Comparison of ENCODE assay signal across 8 cellular contexts in genomic region chr9:136849960-136850865, GRCh38. TPM values are rescaled to one million over a fixed set of nuclear protein-coding genes. Genes with fewer than 3 reads are reported as not detected.
A peak's percentile ranks its signal among the peaks of the same experiment; 100 is the strongest.
DNase-seq lines count a peak whose midpoint lies in the region; ATAC-seq and TF ChIP-seq lines count a peak whose summit lies in the region.

No MANE protein-coding gene starts in this region.

- peaks cover 19% of the 10 kb centered on the region for H3K4me1 Mint-ChIP-seq in activated T-cell treated with anti-CD3 and anti-CD28 coated beads, Interleukin-2, amount 50 U/mL, for 24 hours (ENCODE audit: low read depth)
- H3K4me1 Mint-ChIP-seq in brain: peaks cover 5% of the 10 kb centered on the region

- ATAC-seq in lower lobe of right lung: no peak

- intact Hi-C loops in lower lobe of right lung (cut with DNase I): no loop called here
- intact Hi-C loops in transverse colon (cut with DNase I; ENCODE audit: low total_unique reads): no loop called here

- H3K4me3 ChIP-seq in lower lobe of right lung: peak overlapping the region; percentile 94
- H3K4me3 ChIP-seq in transverse colon: peak overlapping the region; percentile 55 to 70 (median 66)

- H3K9me3 Mint-ChIP-seq in activated T-cell treated with anti-CD3 and anti-CD28 coated beads, Interleukin-2, amount 50 U/mL, for 24 hours: no peaks in the 10 kb centered on the region
- H3K9me3 Mint-ChIP-seq in brain: no peaks in the 10 kb centered on the region

- H3K27me3 Mint-ChIP-seq in activated T-cell treated with anti-CD3 and anti-CD28 coated beads, Interleukin-2, amount 50 U/mL, for 24 hours: peaks cover 23% of the 10 kb centered on the region
- no peaks in the 10 kb centered on the region for H3K27me3 Mint-ChIP-seq in brain

- no peak for TF ChIP-seq EP300 in transverse colon (IDR thresholded peaks at IDR 0.05; ENCODE audit: low read depth)

- H3K36me3 ChIP-seq in lower lobe of right lung: peaks cover 16% of the 10 kb centered on the region
- no peaks in the 10 kb centered on the region for H3K36me3 ChIP-seq in transverse colon

- peak overlapping the region; percentile 86 for H3K27ac ChIP-seq in lower lobe of right lung
- peak overlapping the region; percentile 89 to 97 (median 94) for H3K27ac ChIP-seq in transverse colon

- H3K27ac Mint-ChIP-seq in activated T-cell treated with anti-CD3 and anti-CD28 coated beads, Interleukin-2, amount 50 U/mL, for 24 hours: peak overlapping the region; percentile 74
- peak overlapping the region; percentile 86 to 99 (median 94) for H3K27ac Mint-ChIP-seq in brain

- H3K4me3 Mint-ChIP-seq in activated T-cell treated with anti-CD3 and anti-CD28 coated beads, Interleukin-2, amount 50 U/mL, for 24 hours: peak overlapping the region; percentile 92
- peak overlapping the region; percentile 92 to 96 (median 93) for H3K4me3 Mint-ChIP-seq in brain

- H3K4me1 ChIP-seq in lower lobe of right lung (peaks cover 27% of the 10 kb centered on the region), transverse colon (peaks cover 13 to 44% (median 27%) of the 10 kb centered on the region in 4 donors)

- no peak for TF ChIP-seq POLR2A in transverse colon (IDR thresholded peaks at IDR 0.05)

- TF ChIP-seq CTCF in brain (conservative IDR thresholded peaks at IDR 0.05) (no peak), lower lobe of right lung (IDR thresholded peaks at IDR 0.05) (no peak), transverse colon (IDR thresholded peaks at IDR 0.05) (no peak)

- in situ Hi-C loops in transverse colon (cut with MboI; ENCODE audit: low pct_ligation_motif_present in 1 of 4, low pct_unique_long_range_greater_than_20kb in 1 of 4, low sequenced_read_pairs in 3 of 4): no loop called here

- DNase-seq in activated T-cell treated with anti-CD3 and anti-CD28 coated beads, Interleukin-2, amount 50 U/mL, for 24 hours: no peak
- DNase-seq in activated T-cell treated with anti-CD3 and anti-CD28 coated beads, Interleukin-2, amount 50 U/mL, for 1 hour: no peak
- no peak for DNase-seq in lower lobe of right lung
- DNase-seq in transverse colon: no peak
- DNase-seq in medulla oblongata (ENCODE audit: extremely low spot score): no peak
- no peak for DNase-seq in NCI-H1694 (lab: John Stamatoyannopoulos, UW)
- no peak for DNase-seq in NCI-H1092 (lab: John Stamatoyannopoulos, UW)

- H3K27me3 ChIP-seq in lower lobe of right lung (ENCODE audit: low read depth): peaks cover 13% of the 10 kb centered on the region
- peaks cover 22% of the 10 kb centered on the region for H3K27me3 ChIP-seq in transverse colon

- WGBS in transverse colon (ENCODE audit: low coverage in 1 of 2), 2 donors: 58% methylated on average over 40 of the region's 43 CpGs; no CpG with 5 or more reads in 1 of the 2 donors

- peaks cover 26% of the 10 kb centered on the region for H3K36me3 Mint-ChIP-seq in activated T-cell treated with anti-CD3 and anti-CD28 coated beads, Interleukin-2, amount 50 U/mL, for 24 hours (ENCODE audit: low read depth)
- H3K36me3 Mint-ChIP-seq in brain: no peaks in the 10 kb centered on the region

- H3K9me3 ChIP-seq in lower lobe of right lung (no peaks in the 10 kb centered on the region), transverse colon (no peaks in the 10 kb centered on the region)

RNA-seq across cellular contexts. Expression of gene PHPT1, which starts 1.0 kb away (rescaled TPM):
- polyA plus RNA-seq in brain (ENCODE audit: insufficient read depth, low read depth, low replicate concordance): 259 TPM
- 93.6 TPM for total RNA-seq in lower lobe of right lung
- total RNA-seq in transverse colon: 100 to 1,000 TPM in 2 of 4 donors, 10 to 100 TPM in 2; 69.7 to 134 (median 107) TPM

RNA-seq across cellular contexts. Expression of gene MAMDC4, which starts 1.9 kb away (rescaled TPM):
- polyA plus RNA-seq in brain (ENCODE audit: insufficient read depth, low read depth, low replicate concordance): 0.93 TPM
- 13.5 TPM for total RNA-seq in lower lobe of right lung
- total RNA-seq in transverse colon: 10 to 100 TPM; 11.4 to 52.5 (median 23.2) TPM

RNA-seq across cellular contexts. Expression of gene AJM1, which starts 7.9 kb away (rescaled TPM):
- polyA plus RNA-seq in brain (ENCODE audit: insufficient read depth, low read depth, low replicate concordance): 10.5 TPM
- 3.5 TPM for total RNA-seq in lower lobe of right lung
- 10 to 100 TPM in 3 of 4 donors, 1 to 10 TPM in 1; 9.8 to 26.5 (median 17.0) TPM for total RNA-seq in transverse colon

RNA-seq across cellular contexts. Expression of gene EDF1, which starts 15.9 kb away (rescaled TPM):
- 974 TPM for polyA plus RNA-seq in brain (ENCODE audit: insufficient read depth, low read depth, low replicate concordance)
- total RNA-seq in lower lobe of right lung (230 TPM), transverse colon (100 to 1,000 TPM; 353 to 618 (median 555) TPM)

RNA-seq across cellular contexts. Expression of gene TRAF2, which starts 36.1 kb away (rescaled TPM):
- polyA plus RNA-seq in brain (ENCODE audit: insufficient read depth, low read depth, low replicate concordance): 36.2 TPM
- 16.5 TPM for total RNA-seq in lower lobe of right lung
- total RNA-seq in transverse colon: 10 to 100 TPM; 12.5 to 60.6 (median 13.8) TPM
